8 cellular contexts compared by ENCODE assay signal in the genomic region with DNA sequence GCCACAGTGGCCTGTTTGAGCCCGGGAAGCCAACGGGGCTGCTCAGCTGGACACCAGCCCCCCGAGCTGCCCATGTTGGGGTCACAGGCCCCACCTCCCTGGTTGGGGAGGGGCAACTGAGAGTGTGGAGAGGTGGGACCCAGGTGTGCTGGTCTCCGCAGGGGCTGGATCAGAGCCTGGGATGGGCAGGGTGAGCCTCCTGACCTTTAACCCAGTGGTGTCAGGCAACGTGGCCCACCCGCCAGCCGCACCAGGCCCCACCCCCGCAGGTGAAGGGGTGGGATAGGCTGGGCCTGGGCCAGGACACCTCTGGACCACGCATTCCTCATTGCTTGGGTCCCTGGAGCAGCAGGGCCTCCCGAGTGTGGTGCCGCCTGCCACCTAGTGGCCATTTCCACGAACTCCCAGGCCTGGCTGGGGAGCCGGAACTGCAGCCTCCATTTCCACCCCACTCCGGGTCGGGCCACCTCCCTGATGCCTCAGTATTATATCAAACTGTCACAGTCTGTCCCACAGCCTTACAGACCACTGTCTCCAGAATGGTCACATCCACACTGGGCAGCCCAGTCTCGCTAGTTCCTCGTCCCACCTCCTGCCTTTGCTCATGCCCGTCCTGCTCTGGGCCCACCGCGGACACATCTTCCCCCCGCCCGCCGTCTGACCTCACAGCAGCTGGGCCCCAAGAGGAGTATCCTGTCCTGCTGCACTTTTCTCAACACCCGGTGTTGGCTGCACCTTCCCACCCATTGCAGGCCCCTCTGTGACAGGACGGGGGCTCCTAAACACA. TPM values are rescaled to one million over a fixed set of nuclear protein-coding genes. Genes with fewer than 3 reads are reported as not detected.
DNase-seq lines count a peak whose midpoint lies in the region; ATAC-seq and TF ChIP-seq lines count a peak whose summit lies in the region.

No MANE protein-coding gene starts in this region.

- H2AFZ ChIP-seq in neural progenitor cell (replicated peaks), result no peak overlapping the region

- peak; percentile 87 for ATAC-seq in stimulated activated naive CD8-positive, alpha-beta T cell treated with anti-CD3 and anti-CD28 coated beads, Interleukin-15, Interleukin-2, amounts not matched to agents 100 U/mL and 50 U/mL, for 24 hours
- ATAC-seq in HG02678 (IDR thresholded peaks at IDR 0.05; ENCODE audit: unreplicated experiment), result no peak

- intact Hi-C loops in activated T-helper 1 cell treated with anti-CD3 and anti-CD28 coated beads, Interleukin-12 subunit alpha, Interleukin-12 subunit beta, Interleukin-2, Interleukin-4 antibody, amounts not matched to agents 30 ng/mL and 10 ng/mL and 1 ng/mL, durations not matched to agents 14 hours and 24 hours and 36 hours (cut with micrococcal nuclease), result loop anchor here (1.0 to 2.0 kb wide), 3 partner anchors 13 to 190 kb away; a partner anchor contains a TSS

- H3K4me3 ChIP-seq in fibroblast of the aortic adventitia (ENCODE audit: low read depth, low read length) (no peak overlapping the region), neural progenitor cell (no peak overlapping the region)

- no peaks in the 10 kb centered on the region for H3K79me2 ChIP-seq in neural progenitor cell (ENCODE audit: low read depth)

- no peaks in the 10 kb centered on the region for H3K27me3 Mint-ChIP-seq in activated T-helper 1 cell treated with anti-CD3 and anti-CD28 coated beads, Interleukin-12 subunit alpha, Interleukin-12 subunit beta, Interleukin-2, Interleukin-4 antibody, amounts not matched to agents 30 ng/mL and 10 ng/mL and 1 ng/mL, durations not matched to agents 14 hours and 24 hours and 36 hours (ENCODE audit: insufficient read depth)
- H3K27me3 Mint-ChIP-seq in neural progenitor cell (ENCODE audit: insufficient read depth, low read depth), result no peaks in the 10 kb centered on the region

- CTCF ChIA-PET in GM10248 (lab: Yijun Ruan, JAX), result interaction anchor here (0.9 to 1.5 kb wide), 3 partner anchors 9 to 149 kb away, joined by 3 to 8 read pairs (median 3); no protein-coding TSS in a partner anchor

- H3K9me3 Mint-ChIP-seq in activated T-helper 1 cell treated with anti-CD3 and anti-CD28 coated beads, Interleukin-12 subunit alpha, Interleukin-12 subunit beta, Interleukin-2, Interleukin-4 antibody, amounts not matched to agents 30 ng/mL and 10 ng/mL and 1 ng/mL, durations not matched to agents 14 hours and 24 hours and 36 hours, result no peaks in the 10 kb centered on the region
- H3K9me3 Mint-ChIP-seq in neural progenitor cell, result no peaks in the 10 kb centered on the region

- H3K27ac ChIP-seq in neural progenitor cell, result no peak overlapping the region

- H3K4me1 ChIP-seq in neural progenitor cell, result no peaks in the 10 kb centered on the region

- peaks cover 7% of the 10 kb centered on the region for H3K36me3 Mint-ChIP-seq in activated T-helper 1 cell treated with anti-CD3 and anti-CD28 coated beads, Interleukin-12 subunit alpha, Interleukin-12 subunit beta, Interleukin-2, Interleukin-4 antibody, amounts not matched to agents 30 ng/mL and 10 ng/mL and 1 ng/mL, durations not matched to agents 14 hours and 24 hours and 36 hours (ENCODE audit: low read depth)
- H3K36me3 Mint-ChIP-seq in neural progenitor cell, result peaks cover 17% of the 10 kb centered on the region

- peak; percentile 80 for TF ChIP-seq CTCF in GM10248 (IDR thresholded peaks at IDR 0.05; ENCODE audit: control extremely low read depth, extremely low read depth, low read depth, missing control alignments)
- peak; percentile 93 for TF ChIP-seq CTCF in fibroblast of the aortic adventitia (IDR thresholded peaks at IDR 0.05; ENCODE audit: insufficient read depth, low read length)
- peak; percentile 87 for TF ChIP-seq CTCF in neural progenitor cell (IDR thresholded peaks at IDR 0.05)

- no peaks in the 10 kb centered on the region for H3F3A ChIP-seq in neural progenitor cell (ENCODE audit: low read depth)

- no peak overlapping the region for H3K4me3 Mint-ChIP-seq in activated T-helper 1 cell treated with anti-CD3 and anti-CD28 coated beads, Interleukin-12 subunit alpha, Interleukin-12 subunit beta, Interleukin-2, Interleukin-4 antibody, amounts not matched to agents 30 ng/mL and 10 ng/mL and 1 ng/mL, durations not matched to agents 14 hours and 24 hours and 36 hours
- H3K4me3 Mint-ChIP-seq in neural progenitor cell, result no peak overlapping the region

- H4K20me1 ChIP-seq in neural progenitor cell (ENCODE audit: low read depth), result no peaks in the 10 kb centered on the region

- DNase-seq in GM10248 (ENCODE audit: extremely low spot score) (peak; percentile 90), HT-29 (ENCODE audit: low spot score) (peak; percentile 82), RKO (ENCODE audit: low spot score) (peak; percentile 67), fibroblast of the aortic adventitia (ENCODE audit: low read depth) (peak; percentile 65), neural progenitor cell (ENCODE audit: low spot score) (peak; percentile 87)
- DNase-seq in activated T-helper 1 cell treated with anti-CD3 and anti-CD28 coated beads, Interleukin-12 subunit alpha, Interleukin-12 subunit beta, Interleukin-2, Interleukin-4 antibody, amounts not matched to agents 30 ng/mL and 10 ng/mL and 1 ng/mL, durations not matched to agents 14 hours and 24 hours and 36 hours (ENCODE audit: low spot score), result peak; percentile 64
- DNase-seq in stimulated activated naive CD8-positive, alpha-beta T cell treated with anti-CD3 and anti-CD28 coated beads, Interleukin-15, Interleukin-2, amounts not matched to agents 100 U/mL and 50 U/mL, for 24 hours, result peak; percentile 80

- peaks cover 9% of the 10 kb centered on the region for H3K4me1 Mint-ChIP-seq in activated T-helper 1 cell treated with anti-CD3 and anti-CD28 coated beads, Interleukin-12 subunit alpha, Interleukin-12 subunit beta, Interleukin-2, Interleukin-4 antibody, amounts not matched to agents 30 ng/mL and 10 ng/mL and 1 ng/mL, durations not matched to agents 14 hours and 24 hours and 36 hours (ENCODE audit: low read depth)
- H3K4me1 Mint-ChIP-seq in neural progenitor cell, result peaks cover 3% of the 10 kb centered on the region

- no peaks in the 10 kb centered on the region for H3K36me3 ChIP-seq in neural progenitor cell

- no peaks in the 10 kb centered on the region for H3K9me3 ChIP-seq in neural progenitor cell (ENCODE audit: low read depth)

- no peak overlapping the region for H3K4me2 ChIP-seq in neural progenitor cell

- H3K27ac Mint-ChIP-seq in activated T-helper 1 cell treated with anti-CD3 and anti-CD28 coated beads, Interleukin-12 subunit alpha, Interleukin-12 subunit beta, Interleukin-2, Interleukin-4 antibody, amounts not matched to agents 30 ng/mL and 10 ng/mL and 1 ng/mL, durations not matched to agents 14 hours and 24 hours and 36 hours, result no peak overlapping the region
- no peak overlapping the region for H3K27ac Mint-ChIP-seq in neural progenitor cell

- H3K9ac ChIP-seq in neural progenitor cell, result no peak overlapping the region

- no peaks in the 10 kb centered on the region for H3K27me3 ChIP-seq in neural progenitor cell

- POLR2A ChIA-PET in GM10248 (lab: Yijun Ruan, JAX), result no interaction called here

RNA-seq across cellular contexts. Expression of a gene that starts 13.3 kb away (rescaled TPM):
- 198 and 215 TPM in 2 replicates for total RNA-seq in HT-29 (2014; rRNA removed; shearing (Covaris generic))
- 142 and 157 TPM in 2 replicates for total RNA-seq in activated T-helper 1 cell treated with anti-CD3 and anti-CD28 coated beads, Interleukin-12 subunit alpha, Interleukin-12 subunit beta, Interleukin-2, Interleukin-4 antibody, amounts not matched to agents 30 ng/mL and 10 ng/mL and 1 ng/mL, durations not matched to agents 14 hours and 24 hours and 36 hours
- 98.2 and 119 TPM in 2 replicates for total RNA-seq in fibroblast of the aortic adventitia (ENCODE audit: low replicate concordance)
- 162 and 197 TPM in 2 replicates for total RNA-seq in neural progenitor cell (ENCODE audit: low replicate concordance)
